In the genomic region with DNA sequence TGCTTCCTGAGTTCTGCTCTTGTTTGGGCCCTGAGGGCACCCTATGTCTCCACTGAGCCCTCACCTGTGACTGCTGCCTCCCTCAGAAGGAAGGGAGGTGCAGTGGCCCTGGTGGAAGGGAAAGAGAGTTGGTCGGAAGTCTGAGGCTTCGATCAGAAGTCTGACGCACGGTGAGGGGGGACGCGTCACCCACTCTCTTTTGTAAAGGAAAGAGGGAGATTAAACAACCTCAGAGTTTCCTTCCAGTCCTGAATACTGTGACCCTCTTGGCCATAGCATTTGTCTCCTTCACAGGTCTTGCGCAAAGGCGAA, we compare ENCODE assay signal across 9 cellular contexts. TPM values are rescaled to one million over a fixed set of nuclear protein-coding genes. Genes with fewer than 3 reads are reported as not detected.
A peak's percentile ranks its signal among the peaks of the same experiment; 100 is the strongest.
DNase-seq lines count a peak whose midpoint lies in the region; ATAC-seq and TF ChIP-seq lines count a peak whose summit lies in the region.
"Had no signal": no experiment of that assay in that cellular context is flagged by ENCODE, and none has a peak within 500 bp of the region (broad histone marks: within the 10 kb centered on the region; RNA-seq: fewer than 3 reads in every experiment).

No MANE protein-coding gene starts in this region.

- peaks cover 15% of the 10 kb centered on the region for H3K36me3 Mint-ChIP-seq in T-cell
- H3K36me3 Mint-ChIP-seq in activated T-helper 1 cell treated with anti-CD3 and anti-CD28 coated beads, Interleukin-12 subunit alpha, Interleukin-12 subunit beta, Interleukin-2, Interleukin-4 antibody, amounts not matched to agents 30 ng/mL and 10 ng/mL and 1 ng/mL, durations not matched to agents 14 hours and 24 hours and 36 hours (ENCODE audit: low read depth) = peaks cover 3% of the 10 kb centered on the region

- TF ChIP-seq CTCF in omental fat pad (IDR thresholded peaks at IDR 0.05) = no peak

- intact Hi-C loops in activated T-helper 1 cell treated with anti-CD3 and anti-CD28 coated beads, Interleukin-12 subunit alpha, Interleukin-12 subunit beta, Interleukin-2, Interleukin-4 antibody, amounts not matched to agents 30 ng/mL and 10 ng/mL and 1 ng/mL, durations not matched to agents 14 hours and 24 hours and 36 hours (cut with micrococcal nuclease) = no loop called here

- ATAC-seq in T-cell (replicated peaks in 1 of 4) = peak; percentile 76 to 89 (median 84)
- ATAC-seq in omental fat pad (ENCODE audit: low FRiP score) = no peak
- ATAC-seq in GM18505 (IDR thresholded peaks at IDR 0.05; ENCODE audit: unreplicated experiment) = no peak

- CTCF ChIA-PET in T-cell (lab: Charles Lee) = interaction anchor here in 1 of 2 donors (0.5 kb wide), 1 partner anchor 9 kb away, joined by 3 read pairs; no protein-coding TSS in a partner anchor

- peak overlapping the region in 1 of 2 experiments; percentile 4 for H3K4ac ChIP-seq in mesenchymal stem cell (ENCODE audit: low read depth in 1 of 2, low read length in 2 of 2)

- POLR2A ChIA-PET in T-cell (lab: Charles Lee) = no interaction called here

- H3K4me2 ChIP-seq in mesenchymal stem cell (ENCODE audit: low read length, poor library complexity, severe bottlenecking) = no peak overlapping the region
- H3K4me2 ChIP-seq: smooth muscle cell had no signal

- no peaks in the 10 kb centered on the region for H3K9me3 Mint-ChIP-seq in T-cell
- no peaks in the 10 kb centered on the region for H3K9me3 Mint-ChIP-seq in activated T-helper 1 cell treated with anti-CD3 and anti-CD28 coated beads, Interleukin-12 subunit alpha, Interleukin-12 subunit beta, Interleukin-2, Interleukin-4 antibody, amounts not matched to agents 30 ng/mL and 10 ng/mL and 1 ng/mL, durations not matched to agents 14 hours and 24 hours and 36 hours

- no peak for TF ChIP-seq POLR2A in GM18505 (IDR thresholded peaks at IDR 0.05; ENCODE audit: borderline replicate concordance, extremely low read depth, insufficient read depth, insufficient read length)

- peak overlapping the region in 1 of 2 experiments; percentile 46 for H3K14ac ChIP-seq in mesenchymal stem cell (ENCODE audit: low read length in 2 of 2)

- peaks cover 16% of the 10 kb centered on the region for H3K4me1 ChIP-seq in mesenchymal stem cell (ENCODE audit: control insufficient read depth, insufficient read depth, low read depth, low read length)

- H3K4me3 ChIP-seq in mesenchymal stem cell (ENCODE audit: insufficient read depth in 1 of 2, low read depth in 1 of 2, low read length in 2 of 2) (no peak overlapping the region), H7 (ENCODE audit: insufficient read depth, low read depth, low read length) (no peak overlapping the region)
- H3K4me3 ChIP-seq: smooth muscle cell had no signal

- peak overlapping the region; percentile 89 to 92 for H3K27ac Mint-ChIP-seq in T-cell
- H3K27ac Mint-ChIP-seq in activated T-helper 1 cell treated with anti-CD3 and anti-CD28 coated beads, Interleukin-12 subunit alpha, Interleukin-12 subunit beta, Interleukin-2, Interleukin-4 antibody, amounts not matched to agents 30 ng/mL and 10 ng/mL and 1 ng/mL, durations not matched to agents 14 hours and 24 hours and 36 hours = peak overlapping the region; percentile 86

- H3K9ac ChIP-seq in mesenchymal stem cell (ENCODE audit: low read length) = no peak overlapping the region

- peak overlapping the region; percentile 65 for H4K91ac ChIP-seq in mesenchymal stem cell (ENCODE audit: low read length)

- H2AK5ac ChIP-seq in mesenchymal stem cell (ENCODE audit: low read length, severe bottlenecking) = no peak overlapping the region

- H3K4me3 Mint-ChIP-seq in T-cell = peak overlapping the region in 2 of 3 donors; percentile 5 to 59
- H3K4me3 Mint-ChIP-seq in activated T-helper 1 cell treated with anti-CD3 and anti-CD28 coated beads, Interleukin-12 subunit alpha, Interleukin-12 subunit beta, Interleukin-2, Interleukin-4 antibody, amounts not matched to agents 30 ng/mL and 10 ng/mL and 1 ng/mL, durations not matched to agents 14 hours and 24 hours and 36 hours = no peak overlapping the region

- H3K9me3 ChIP-seq in mesenchymal stem cell (ENCODE audit: control insufficient read depth, low read length) = no peaks in the 10 kb centered on the region

- no peak overlapping the region for H4K8ac ChIP-seq in mesenchymal stem cell (ENCODE audit: low read length)

- H2BK5ac ChIP-seq in mesenchymal stem cell (ENCODE audit: low read depth, low read length, poor library complexity, severe bottlenecking) = no peak overlapping the region

- DNase-seq in T-cell = peak in 33 of 34 experiments; percentile 39 to 80 (median 65)
- no peak for DNase-seq in activated T-helper 1 cell treated with anti-CD3 and anti-CD28 coated beads, Interleukin-12 subunit alpha, Interleukin-12 subunit beta, Interleukin-2, Interleukin-4 antibody, amounts not matched to agents 30 ng/mL and 10 ng/mL and 1 ng/mL, durations not matched to agents 14 hours and 24 hours and 36 hours (ENCODE audit: low spot score)
- DNase-seq in mesenchymal stem cell = no peak
- peak; percentile 11 to 17 for DNase-seq in stimulated activated CD8-positive, alpha-beta memory T cell treated with anti-CD3 and anti-CD28 coated beads, Interleukin-7, amount 100 ng/mL, for 1 hour (ENCODE audit: low read depth in 2 of 2)
- no peak for DNase-seq in omental fat pad (ENCODE audit: low spot score)
- DNase-seq in NCI-H1694 treated with DMSO at 0.1 percent for 48 hours (lab: John Stamatoyannopoulos, UW) = no peak
- no peak for DNase-seq in H7

- no peak overlapping the region for H2BK15ac ChIP-seq in mesenchymal stem cell (ENCODE audit: low read depth, poor library complexity, severe bottlenecking)

- H3K36me3 ChIP-seq in mesenchymal stem cell (ENCODE audit: control insufficient read depth in 1 of 2, insufficient read depth in 2 of 2, low read depth in 1 of 2, low read length in 2 of 2) = peaks cover 33 to 49% of the 10 kb centered on the region in 2 experiments
- H3K36me3 ChIP-seq in H7 (replicated peaks; ENCODE audit: control insufficient read depth, insufficient read depth, low read length) = no peaks in the 10 kb centered on the region; the same call in 1 of the 2 replicates

- no peaks in the 10 kb centered on the region for H3K27me3 Mint-ChIP-seq in T-cell
- no peaks in the 10 kb centered on the region for H3K27me3 Mint-ChIP-seq in activated T-helper 1 cell treated with anti-CD3 and anti-CD28 coated beads, Interleukin-12 subunit alpha, Interleukin-12 subunit beta, Interleukin-2, Interleukin-4 antibody, amounts not matched to agents 30 ng/mL and 10 ng/mL and 1 ng/mL, durations not matched to agents 14 hours and 24 hours and 36 hours (ENCODE audit: insufficient read depth)

- peak overlapping the region in 1 of 2 experiments; percentile 88 for H2BK12ac ChIP-seq in mesenchymal stem cell (ENCODE audit: low read length in 2 of 2)

- peaks cover 11% of the 10 kb centered on the region for H3K79me1 ChIP-seq in mesenchymal stem cell (replicated peaks; ENCODE audit: low read length, poor library complexity, severe bottlenecking)

- H3K27me3 ChIP-seq in mesenchymal stem cell (ENCODE audit: control insufficient read depth in 1 of 2, insufficient read depth in 1 of 2, low read length in 2 of 2) (no peaks in the 10 kb centered on the region), H7 (ENCODE audit: control insufficient read depth, insufficient read depth, low read length) (no peaks in the 10 kb centered on the region)

- no peak overlapping the region for H2AFZ ChIP-seq in mesenchymal stem cell (ENCODE audit: low read depth, low read length)

- H3K27ac ChIP-seq in mesenchymal stem cell (ENCODE audit: low read length, poor library complexity, severe bottlenecking) = no peak overlapping the region

- WGBS in mesenchymal stem cell = 97% methylated on average over 8 of the region's 8 CpGs

- H3K4me1 Mint-ChIP-seq in T-cell = peaks cover 39 to 43% (median 40%) of the 10 kb centered on the region in 3 donors
- H3K4me1 Mint-ChIP-seq in activated T-helper 1 cell treated with anti-CD3 and anti-CD28 coated beads, Interleukin-12 subunit alpha, Interleukin-12 subunit beta, Interleukin-2, Interleukin-4 antibody, amounts not matched to agents 30 ng/mL and 10 ng/mL and 1 ng/mL, durations not matched to agents 14 hours and 24 hours and 36 hours (ENCODE audit: low read depth) = peaks cover 12% of the 10 kb centered on the region

- H2BK120ac ChIP-seq in mesenchymal stem cell (ENCODE audit: low read depth, low read length) = no peak overlapping the region

- H3K23ac ChIP-seq in mesenchymal stem cell (ENCODE audit: low read length in 2 of 2) = no peak overlapping the region

- H3K18ac ChIP-seq in mesenchymal stem cell (ENCODE audit: low read depth in 1 of 2, low read length in 2 of 2) = peak overlapping the region; percentile 23 to 77

RNA-seq across cellular contexts. Expression of a gene that starts 31.4 kb away (rescaled TPM):
- total RNA-seq in T-cell = 10 to 100 TPM; 54.2 to 74.7 (median 67.9) TPM
- total RNA-seq in activated T-helper 1 cell treated with anti-CD3 and anti-CD28 coated beads, Interleukin-12 subunit alpha, Interleukin-12 subunit beta, Interleukin-2, Interleukin-4 antibody, amounts not matched to agents 30 ng/mL and 10 ng/mL and 1 ng/mL, durations not matched to agents 14 hours and 24 hours and 36 hours = 108 and 111 TPM in 2 replicates
- 113 TPM for polyA plus RNA-seq in mesenchymal stem cell (2013, experiment 1 of 2)
- 115 TPM for polyA plus RNA-seq in mesenchymal stem cell (2013, experiment 2 of 2)
- total RNA-seq in omental fat pad = 100 to 1,000 TPM in 3 of 4 donors, 10 to 100 TPM in 1; 58.2 to 121 (median 103) TPM
- 43.5 and 46.4 TPM in 2 replicates for total RNA-seq in H7 (2014; rRNA removed; shearing (Covaris generic))

Comparison
In these comparisons a context has a peak if more than half of its experiments do, and no peak if none do; other contexts are left out.
1. ATAC-seq: peak in T-cell (4 of 4); none in omental fat pad (single experiment) and GM18505 (single experiment).
2. DNase-seq: peak in T-cell (33 of 34) and stimulated activated CD8-positive, alpha-beta memory T cell treated with anti-CD3 and anti-CD28 coated beads, Interleukin-7, amount 100 ng/mL, for 1 hour (2 of 2); none in activated T-helper 1 cell treated with anti-CD3 and anti-CD28 coated beads, Interleukin-12 subunit alpha, Interleukin-12 subunit beta, Interleukin-2, Interleukin-4 antibody, amounts not matched to agents 30 ng/mL and 10 ng/mL and 1 ng/mL, durations not matched to agents 14 hours and 24 hours and 36 hours (single experiment), mesenchymal stem cell (single experiment), omental fat pad (single experiment), NCI-H1694 treated with DMSO at 0.1 percent for 48 hours (single experiment) and H7 (single experiment).